Comparison of ENCODE assay signal across 27 cellular contexts in genomic region chr3:129105862-129106261, GRCh38. TPM values are rescaled to one million over a fixed set of nuclear protein-coding genes. Genes with fewer than 3 reads are reported as not detected.
"Had no signal": no experiment of that assay in that cellular context is flagged by ENCODE, and none has a peak within 500 bp of the region (broad histone marks: within the 10 kb centered on the region; RNA-seq: fewer than 3 reads in every experiment).

No MANE protein-coding gene starts in this region.

- ATAC-seq: gastroesophageal sphincter, left lung had no signal

- H3K4me1 Mint-ChIP-seq: activated B cell treated with CpG ODN at 0.5 μM for 24 hours, neural crest cell had no signal

- H3K27me3 Mint-ChIP-seq: activated B cell treated with CpG ODN at 0.5 μM for 24 hours; activated CD4-positive, alpha-beta T cell treated with anti-CD3 and anti-CD28 coated beads, Interleukin-2, amount 10 ng/mL, durations not matched to agents 7 days and 5 days; central memory CD8-positive, alpha-beta T cell; progenitor cell of endocrine pancreas had no signal

- H3K9me3 ChIP-seq: ascending aorta, colonic mucosa, gastroesophageal sphincter, heart left ventricle, left lung, thyroid gland, uterus had no signal

- DNase-seq: activated B cell treated with CpG ODN at 0.5 μM for 24 hours; activated CD4-positive, alpha-beta T cell treated with anti-CD3 and anti-CD28 coated beads, Interleukin-2, amount 10 ng/mL, durations not matched to agents 7 days and 5 days; activated gamma-delta T cell treated with Interleukin-2 at 50 U/mL for 16 hours; colonic mucosa; heart left ventricle; left lung; mammary epithelial cell; stimulated activated CD4-positive, alpha-beta T cell treated with anti-CD3 and anti-CD28 coated beads, Interleukin-12 subunit alpha, Interleukin-12 subunit beta, amount 100 ng/mL, for 4 hours; stimulated activated CD4-positive, alpha-beta T cell treated with anti-CD3 and anti-CD28 coated beads, Interleukin-1b, Interleukin-23, amount 100 ng/mL, for 48 hours; stimulated activated CD8-positive, alpha-beta memory T cell treated with anti-CD3 and anti-CD28 coated beads, Interleukin-4, amount 100 ng/mL, for 48 hours; stimulated activated naive CD4-positive, alpha-beta T cell; SW 1271 had no signal

- H3K4me1 ChIP-seq: colonic mucosa had no signal

- H3K27ac Mint-ChIP-seq: activated B cell treated with CpG ODN at 0.5 μM for 24 hours; activated T-helper 1 cell treated with anti-CD3 and anti-CD28 coated beads, Interleukin-12 subunit alpha, Interleukin-12 subunit beta, Interleukin-2, Interleukin-4 antibody, amounts not matched to agents 30 ng/mL and 10 ng/mL and 1 ng/mL, durations not matched to agents 14 hours and 24 hours and 36 hours; progenitor cell of endocrine pancreas; T-helper 2 cell treated with Interferon-gamma antibody and Interleukin-4, amounts not matched to agents 5 μg/mL and 100 μg/mL, for 36 hours had no signal

- H3K4me3 ChIP-seq: ascending aorta, colonic mucosa, gastroesophageal sphincter, heart left ventricle, left lung, thyroid gland, uterus had no signal

- H3K36me3 ChIP-seq: thyroid gland, uterus had no signal

- H3K27me3 ChIP-seq: ascending aorta, colonic mucosa, gastroesophageal sphincter, heart left ventricle, left lung, thyroid gland, uterus had no signal

- H3K9me3 Mint-ChIP-seq: activated B cell treated with CpG ODN at 0.5 μM for 24 hours; activated CD4-positive, alpha-beta T cell treated with anti-CD3 and anti-CD28 coated beads, Interleukin-2, amount 10 ng/mL, durations not matched to agents 7 days and 5 days; activated T-helper 1 cell treated with anti-CD3 and anti-CD28 coated beads, Interleukin-12 subunit alpha, Interleukin-12 subunit beta, Interleukin-2, Interleukin-4 antibody, amounts not matched to agents 30 ng/mL and 10 ng/mL and 1 ng/mL, durations not matched to agents 14 hours and 24 hours and 36 hours; central memory CD8-positive, alpha-beta T cell; neural crest cell; T-helper 2 cell treated with Interferon-gamma antibody and Interleukin-4, amounts not matched to agents 5 μg/mL and 100 μg/mL, for 36 hours had no signal

- H3K27ac ChIP-seq: ascending aorta, colonic mucosa, gastroesophageal sphincter, heart left ventricle, left lung had no signal

- H3K4me3 Mint-ChIP-seq: activated B cell treated with CpG ODN at 0.5 μM for 24 hours; activated CD4-positive, alpha-beta T cell treated with anti-CD3 and anti-CD28 coated beads, Interleukin-2, amount 10 ng/mL, durations not matched to agents 7 days and 5 days; activated T-helper 1 cell treated with anti-CD3 and anti-CD28 coated beads, Interleukin-12 subunit alpha, Interleukin-12 subunit beta, Interleukin-2, Interleukin-4 antibody, amounts not matched to agents 30 ng/mL and 10 ng/mL and 1 ng/mL, durations not matched to agents 14 hours and 24 hours and 36 hours; central memory CD8-positive, alpha-beta T cell; neural crest cell; T-helper 2 cell treated with Interferon-gamma antibody and Interleukin-4, amounts not matched to agents 5 μg/mL and 100 μg/mL, for 36 hours had no signal

RNA-seq across cellular contexts. Expression of gene GP9, which starts 45.3 kb away (rescaled TPM):
- total RNA-seq: activated B cell treated with CpG ODN at 0.5 μM for 24 hours; activated CD4-positive, alpha-beta T cell treated with anti-CD3 and anti-CD28 coated beads, Interleukin-2, amount 10 ng/mL, durations not matched to agents 7 days and 5 days; activated CD8-positive, alpha-beta memory T cell treated with anti-CD3 and anti-CD28 coated beads for 36 hours; activated T-helper 1 cell treated with anti-CD3 and anti-CD28 coated beads, Interleukin-12 subunit alpha, Interleukin-12 subunit beta, Interleukin-2, Interleukin-4 antibody, amounts not matched to agents 30 ng/mL and 10 ng/mL and 1 ng/mL, durations not matched to agents 14 hours and 24 hours and 36 hours; ascending aorta; epithelial cell of proximal tubule; gastroesophageal sphincter; heart left ventricle; kidney; mammary epithelial cell; myocyte; neural crest cell; omental fat pad; progenitor cell of endocrine pancreas; subcutaneous adipose tissue; thyroid gland had no signal
- polyA plus RNA-seq: heart left ventricle, mammary epithelial cell had no signal
